Comparison of ENCODE assay signal across 23 cellular contexts in genomic region chr9:38482918-38483592, GRCh38. TPM values are rescaled to one million over a fixed set of nuclear protein-coding genes. Genes with fewer than 3 reads are reported as not detected.
A peak's percentile ranks its signal among the peaks of the same experiment; 100 is the strongest.
DNase-seq lines count a peak whose midpoint lies in the region; ATAC-seq and TF ChIP-seq lines count a peak whose summit lies in the region.
"Had no signal": no experiment of that assay in that cellular context is flagged by ENCODE, and none has a peak within 500 bp of the region (broad histone marks: within the 10 kb centered on the region; RNA-seq: fewer than 3 reads in every experiment).

No MANE protein-coding gene starts in this region.

- DNase-seq in M059J (ENCODE audit: low read depth) = peak; percentile 19
- no peak for DNase-seq in RWPE2 (ENCODE audit: low spot score)
- DNase-seq in foreskin keratinocyte = peak; percentile 52 to 77
- DNase-seq in renal cortical epithelial cell (ENCODE audit: low read depth) = peak; percentile 2
- no peak for DNase-seq in transverse colon
- DNase-seq in kidney glomerular epithelial cell (lab: John Stamatoyannopoulos, UW) = no peak
- no peak for DNase-seq in GM20000 (ENCODE audit: low spot score)
- DNase-seq: activated CD4-positive, alpha-beta T cell treated with anti-CD3 and anti-CD28 coated beads, Interleukin-2, amount 50 U/mL, for 1 hour; activated naive CD8-positive, alpha-beta T cell treated with anti-CD3 and anti-CD28 coated beads, Interleukin-2, amount 10 ng/mL, durations not matched to agents 7 days and 5 days; body of pancreas; CD4-positive, alpha-beta memory T cell; effector memory CD8-positive, alpha-beta T cell; GDM1; left ventricle myocardium superior; mucosa of descending colon; NCI-H1105 treated with DMSO at 0.1 percent for 48 hours; NCI-H2081; NCI-H446; Peyer's patch; stimulated activated naive CD4-positive, alpha-beta T cell treated with Interleukin-2 at 50 U/mL for 16 hours; tibial artery had no signal

- H3K9me3 ChIP-seq in RWPE2 (ENCODE audit: severe bottlenecking) (no peaks in the 10 kb centered on the region), transverse colon (no peaks in the 10 kb centered on the region)
- H3K9me3 ChIP-seq: body of pancreas, mucosa of descending colon, Peyer's patch, tibial artery had no signal

- peak; percentile 81 for ATAC-seq in RWPE2 (ENCODE audit: low read depth)
- ATAC-seq in foreskin keratinocyte = peak; percentile 68
- no peak for ATAC-seq in GM19324 (IDR thresholded peaks at IDR 0.05; ENCODE audit: low FRiP score, unreplicated experiment)
- ATAC-seq: body of pancreas; effector memory CD8-positive, alpha-beta T cell; left ventricle myocardium superior; mucosa of descending colon had no signal

- in situ Hi-C loops in transverse colon (cut with MboI; ENCODE audit: low pct_ligation_motif_present in 1 of 4, low pct_unique_long_range_greater_than_20kb in 1 of 4, low sequenced_read_pairs in 3 of 4) = no loop called here

- TF ChIP-seq CTCF in RWPE2 (IDR thresholded peaks at IDR 0.05; ENCODE audit: poor library complexity, severe bottlenecking) = no peak
- TF ChIP-seq CTCF in foreskin keratinocyte (conservative IDR thresholded peaks at IDR 0.05) = no peak
- no peak for TF ChIP-seq CTCF in transverse colon (IDR thresholded peaks at IDR 0.05)
- no peak for TF ChIP-seq CTCF in GM20000 (IDR thresholded peaks at IDR 0.05; ENCODE audit: extremely low read depth, missing control alignments)

- H3K27me3 ChIP-seq in RWPE2 (ENCODE audit: insufficient read depth, poor library complexity, severe bottlenecking) (no peaks in the 10 kb centered on the region), foreskin keratinocyte (no peaks in the 10 kb centered on the region), transverse colon (no peaks in the 10 kb centered on the region)
- H3K27me3 ChIP-seq: body of pancreas, Peyer's patch, tibial artery had no signal

- no peak for TF ChIP-seq POLR2A in transverse colon (IDR thresholded peaks at IDR 0.05)

- TF ChIP-seq EP300 in transverse colon (IDR thresholded peaks at IDR 0.05; ENCODE audit: low read depth) = no peak

- 60 to 63% methylated on average over 2 to 10 of the region's 10 CpGs for WGBS in transverse colon (ENCODE audit: low coverage in 1 of 2), 2 donors

- intact Hi-C loops in transverse colon (cut with DNase I; ENCODE audit: low total_unique reads) = no loop called here

- H3K27ac ChIP-seq in RWPE2 (ENCODE audit: poor library complexity, severe bottlenecking) (peak overlapping the region; percentile 44), foreskin keratinocyte (no peak overlapping the region), transverse colon (no peak overlapping the region)
- H3K27ac ChIP-seq: body of pancreas, Peyer's patch, SK-N-MC, tibial artery had no signal

- no peaks in the 10 kb centered on the region for H3K36me3 ChIP-seq in RWPE2 (ENCODE audit: low read depth)
- no peaks in the 10 kb centered on the region for H3K36me3 ChIP-seq in transverse colon
- H3K36me3 ChIP-seq: Peyer's patch, tibial artery had no signal

- H3K4me3 ChIP-seq in RWPE2 (ENCODE audit: severe bottlenecking) = no peak overlapping the region
- no peak overlapping the region for H3K4me3 ChIP-seq in transverse colon
- H3K4me3 ChIP-seq: body of pancreas, mucosa of descending colon, Peyer's patch, SK-N-MC, tibial artery had no signal

- peaks cover 15% of the 10 kb centered on the region for H3K4me1 ChIP-seq in RWPE2 (ENCODE audit: insufficient read depth, poor library complexity, severe bottlenecking)
- H3K4me1 ChIP-seq in foreskin keratinocyte = peaks cover 7% of the 10 kb centered on the region
- no peaks in the 10 kb centered on the region for H3K4me1 ChIP-seq in transverse colon
- H3K4me1 ChIP-seq: body of pancreas, Peyer's patch, tibial artery had no signal

RNA-seq across cellular contexts. Expression of gene IGFBPL1, which starts 58.8 kb away (rescaled TPM):
- total RNA-seq in M059J (2014; rRNA removed; shearing (Covaris generic)) = 5.5 and 6.4 TPM in 2 replicates
- total RNA-seq in foreskin keratinocyte (0.46 TPM in 1 of 2 replicates, not detected in the other), renal cortical epithelial cell (0.65 and 3.6 TPM in 2 replicates), transverse colon (not detected)
- polyA plus RNA-seq in foreskin keratinocyte = 0.20 TPM in 1 of 2 replicates, not detected in the other
- total RNA-seq: activated naive CD8-positive, alpha-beta T cell treated with anti-CD3 and anti-CD28 coated beads, Interleukin-2, amount 10 ng/mL, durations not matched to agents 7 days and 5 days; CD4-positive, alpha-beta memory T cell; left ventricle myocardium superior had no signal
- polyA plus RNA-seq: CD4-positive, alpha-beta memory T cell had no signal

Comparison
In these comparisons a context has a peak if more than half of its experiments do, and no peak if none do; other contexts are left out.
1. DNase-seq: peak in M059J (single experiment), foreskin keratinocyte (2 of 2) and renal cortical epithelial cell (single experiment); none in RWPE2 (single experiment), transverse colon (single experiment), kidney glomerular epithelial cell (single experiment) and GM20000 (single experiment).